In genomic region chr10:88565072-88565471, GRCh38 we compare ENCODE assay signal across 9 cellular contexts. TPM values are rescaled to one million over a fixed set of nuclear protein-coding genes. Genes with fewer than 3 reads are reported as not detected.
DNase-seq lines count a peak whose midpoint lies in the region; ATAC-seq and TF ChIP-seq lines count a peak whose summit lies in the region.
"Had no signal": no experiment of that assay in that cellular context is flagged by ENCODE, and none has a peak within 500 bp of the region (broad histone marks: within the 10 kb centered on the region; RNA-seq: fewer than 3 reads in every experiment).

No MANE protein-coding gene starts in this region.

- H3K4me3 ChIP-seq in AG04449 (ENCODE audit: low read depth, low read length) (no peak overlapping the region), Peyer's patch (no peak overlapping the region), fibroblast of mammary gland (ENCODE audit: control insufficient read depth, low read depth, low read length) (no peak overlapping the region)

- DNase-seq in AG04449 (ENCODE audit: low read depth, low spot score) (no peak), GM19238 (ENCODE audit: insufficient read length, low spot score) (peak; percentile 5), Peyer's patch (no peak), fibroblast of mammary gland (ENCODE audit: low read depth) (peak; percentile 63)
- DNase-seq in stimulated activated naive B cell treated with anti-CD40 and anti-IgM and Interleukin-4, amounts not matched to agents 10 μg/mL and 1 μg/mL and 100 μg/mL, for 72 hours, result no peak
- no peak for DNase-seq in activated CD8-positive, alpha-beta memory T cell treated with anti-CD3 and anti-CD28 coated beads, Interleukin-2, amount 50 U/mL, for 4 hours
- DNase-seq in activated T-helper 2 cell treated with anti-CD3 and anti-CD28 coated beads, Interferon-gamma antibody, Interleukin-2, Interleukin-4, amounts not matched to agents 10 μg/mL and 5 μg/mL and 100 μg/mL, durations not matched to agents 14 hours and 24 hours and 36 hours (ENCODE audit: low spot score), result no peak
- DNase-seq: activated naive CD8-positive, alpha-beta T cell treated with anti-CD3 and anti-CD28 coated beads, Interleukin-2, amount 10 ng/mL, durations not matched to agents 7 days and 5 days had no signal

- no peaks in the 10 kb centered on the region for H3K27me3 Mint-ChIP-seq in stimulated activated naive B cell treated with anti-CD40 and anti-IgM and Interleukin-4, amounts not matched to agents 10 μg/mL and 1 μg/mL and 100 μg/mL, for 72 hours
- H3K27me3 Mint-ChIP-seq in activated T-helper 2 cell treated with anti-CD3 and anti-CD28 coated beads, Interferon-gamma antibody, Interleukin-2, Interleukin-4, amounts not matched to agents 10 μg/mL and 5 μg/mL and 100 μg/mL, durations not matched to agents 14 hours and 24 hours and 36 hours (ENCODE audit: low read depth), result peaks cover 30% of the 10 kb centered on the region

- H3K36me3 Mint-ChIP-seq in stimulated activated naive B cell treated with anti-CD40 and anti-IgM and Interleukin-4, amounts not matched to agents 10 μg/mL and 1 μg/mL and 100 μg/mL, for 72 hours, result peaks cover 0 to 4% of the 10 kb centered on the region in 2 donors
- H3K36me3 Mint-ChIP-seq in activated T-helper 2 cell treated with anti-CD3 and anti-CD28 coated beads, Interferon-gamma antibody, Interleukin-2, Interleukin-4, amounts not matched to agents 10 μg/mL and 5 μg/mL and 100 μg/mL, durations not matched to agents 14 hours and 24 hours and 36 hours (ENCODE audit: low read depth), result no peaks in the 10 kb centered on the region

- POLR2A ChIA-PET in AG04449 (lab: Yijun Ruan, JAX), result no interaction called here

- H3K27ac Mint-ChIP-seq in stimulated activated naive B cell treated with anti-CD40 and anti-IgM and Interleukin-4, amounts not matched to agents 10 μg/mL and 1 μg/mL and 100 μg/mL, for 72 hours, result no peak overlapping the region
- no peak overlapping the region for H3K27ac Mint-ChIP-seq in activated T-helper 2 cell treated with anti-CD3 and anti-CD28 coated beads, Interferon-gamma antibody, Interleukin-2, Interleukin-4, amounts not matched to agents 10 μg/mL and 5 μg/mL and 100 μg/mL, durations not matched to agents 14 hours and 24 hours and 36 hours
- H3K27ac Mint-ChIP-seq: activated naive CD8-positive, alpha-beta T cell treated with anti-CD3 and anti-CD28 coated beads, Interleukin-2, amount 10 ng/mL, durations not matched to agents 7 days and 5 days had no signal

- TF ChIP-seq POLR2A in Peyer's patch (IDR thresholded peaks at IDR 0.05), result no peak

- H3K9me3 ChIP-seq in Peyer's patch, result no peaks in the 10 kb centered on the region

- H3K9me3 Mint-ChIP-seq in stimulated activated naive B cell treated with anti-CD40 and anti-IgM and Interleukin-4, amounts not matched to agents 10 μg/mL and 1 μg/mL and 100 μg/mL, for 72 hours, result peaks cover 0 to 2% of the 10 kb centered on the region in 2 donors
- H3K9me3 Mint-ChIP-seq in activated T-helper 2 cell treated with anti-CD3 and anti-CD28 coated beads, Interferon-gamma antibody, Interleukin-2, Interleukin-4, amounts not matched to agents 10 μg/mL and 5 μg/mL and 100 μg/mL, durations not matched to agents 14 hours and 24 hours and 36 hours, result no peaks in the 10 kb centered on the region
- H3K9me3 Mint-ChIP-seq: activated naive CD8-positive, alpha-beta T cell treated with anti-CD3 and anti-CD28 coated beads, Interleukin-2, amount 10 ng/mL, durations not matched to agents 7 days and 5 days had no signal

- intact Hi-C loops in activated T-helper 2 cell treated with anti-CD3 and anti-CD28 coated beads, Interferon-gamma antibody, Interleukin-2, Interleukin-4, amounts not matched to agents 10 μg/mL and 5 μg/mL and 100 μg/mL, durations not matched to agents 14 hours and 24 hours and 36 hours (cut with micrococcal nuclease), result loop anchor here (2.0 to 10.0 kb wide), 2 partner anchors 240 to 368 kb away; partner anchors contain the start of gene LIPM

- H3K4me3 Mint-ChIP-seq in stimulated activated naive B cell treated with anti-CD40 and anti-IgM and Interleukin-4, amounts not matched to agents 10 μg/mL and 1 μg/mL and 100 μg/mL, for 72 hours, result no peak overlapping the region
- no peak overlapping the region for H3K4me3 Mint-ChIP-seq in activated T-helper 2 cell treated with anti-CD3 and anti-CD28 coated beads, Interferon-gamma antibody, Interleukin-2, Interleukin-4, amounts not matched to agents 10 μg/mL and 5 μg/mL and 100 μg/mL, durations not matched to agents 14 hours and 24 hours and 36 hours (ENCODE audit: low read depth)
- H3K4me3 Mint-ChIP-seq: activated naive CD8-positive, alpha-beta T cell treated with anti-CD3 and anti-CD28 coated beads, Interleukin-2, amount 10 ng/mL, durations not matched to agents 7 days and 5 days had no signal

- ATAC-seq in stimulated activated naive B cell treated with anti-CD40 and anti-IgM and Interleukin-4, amounts not matched to agents 10 μg/mL and 1 μg/mL and 100 μg/mL, for 72 hours (replicated peaks), result peak; percentile 39 to 48
- no peak for ATAC-seq in HG02884 (IDR thresholded peaks at IDR 0.05; ENCODE audit: unreplicated experiment)

- TF ChIP-seq CTCF in AG04449 (IDR thresholded peaks at IDR 0.05; ENCODE audit: insufficient read depth, low read length, missing control alignments) (peak; percentile 14), Peyer's patch (IDR thresholded peaks at IDR 0.05) (peak in 4 of 6 experiments; percentile 20 to 49 (median 47)), fibroblast of mammary gland (conservative IDR thresholded peaks at IDR 0.05; ENCODE audit: control insufficient read depth, insufficient read depth, low read depth, low read length) (peak; percentile 51)

- no peaks in the 10 kb centered on the region for H3K36me3 ChIP-seq in Peyer's patch

- no peaks in the 10 kb centered on the region for H3K4me1 ChIP-seq in Peyer's patch

- H3K27me3 ChIP-seq in Peyer's patch, result no peaks in the 10 kb centered on the region

- no peak overlapping the region for H3K27ac ChIP-seq in Peyer's patch

- H3K4me1 Mint-ChIP-seq in stimulated activated naive B cell treated with anti-CD40 and anti-IgM and Interleukin-4, amounts not matched to agents 10 μg/mL and 1 μg/mL and 100 μg/mL, for 72 hours, result no peaks in the 10 kb centered on the region
- H3K4me1 Mint-ChIP-seq in activated T-helper 2 cell treated with anti-CD3 and anti-CD28 coated beads, Interferon-gamma antibody, Interleukin-2, Interleukin-4, amounts not matched to agents 10 μg/mL and 5 μg/mL and 100 μg/mL, durations not matched to agents 14 hours and 24 hours and 36 hours (ENCODE audit: low read depth), result peaks cover 2% of the 10 kb centered on the region

- CTCF ChIA-PET in AG04449 (lab: Yijun Ruan, JAX), result interaction anchor here (0.6 to 10.3 kb wide), 45 partner anchors 10 to 767 kb away, joined by 3 to 217 read pairs (median 4); partner anchors contain the start of genes LIPK and RNLS

RNA-seq across cellular contexts. Expression of gene RNLS, which starts 18.0 kb away (rescaled TPM):
- 10 to 100 TPM in 3 of 4 donors, 1 to 10 TPM in 1; 4.1 to 29.6 (median 22.6) TPM for total RNA-seq in Peyer's patch
- 1.6 and 2.4 TPM in 2 replicates for total RNA-seq in activated T-helper 2 cell treated with anti-CD3 and anti-CD28 coated beads, Interferon-gamma antibody, Interleukin-2, Interleukin-4, amounts not matched to agents 10 μg/mL and 5 μg/mL and 100 μg/mL, durations not matched to agents 14 hours and 24 hours and 36 hours

RNA-seq across cellular contexts. Expression of gene LIPJ, which starts 21.5 kb away (rescaled TPM):
- not detected for total RNA-seq in Peyer's patch
- not detected in 2 replicates for total RNA-seq in activated T-helper 2 cell treated with anti-CD3 and anti-CD28 coated beads, Interferon-gamma antibody, Interleukin-2, Interleukin-4, amounts not matched to agents 10 μg/mL and 5 μg/mL and 100 μg/mL, durations not matched to agents 14 hours and 24 hours and 36 hours

Comparison
In these comparisons a context has a peak if more than half of its experiments do, and no peak if none do; other contexts are left out.
1. DNase-seq: peak in GM19238 (single experiment) and fibroblast of mammary gland (single experiment); none in AG04449 (single experiment), Peyer's patch (0 of 3), stimulated activated naive B cell treated with anti-CD40 and anti-IgM and Interleukin-4, amounts not matched to agents 10 μg/mL and 1 μg/mL and 100 μg/mL, for 72 hours (single experiment), activated CD8-positive, alpha-beta memory T cell treated with anti-CD3 and anti-CD28 coated beads, Interleukin-2, amount 50 U/mL, for 4 hours (single experiment) and activated T-helper 2 cell treated with anti-CD3 and anti-CD28 coated beads, Interferon-gamma antibody, Interleukin-2, Interleukin-4, amounts not matched to agents 10 μg/mL and 5 μg/mL and 100 μg/mL, durations not matched to agents 14 hours and 24 hours and 36 hours (single experiment).
2. Peak in every context shown above with its lines, with median percentiles within 50 percentile points of each other: CTCF ChIP-seq.